ENCODE assay signal across 10 cellular contexts in genomic region chr20:47348539-47349142, GRCh38. TPM values are rescaled to one million over a fixed set of nuclear protein-coding genes. Genes with fewer than 3 reads are reported as not detected.
DNase-seq lines count a peak whose midpoint lies in the region; ATAC-seq and TF ChIP-seq lines count a peak whose summit lies in the region.
"Had no signal": no experiment of that assay in that cellular context is flagged by ENCODE, and none has a peak within 500 bp of the region (broad histone marks: within the 10 kb centered on the region; RNA-seq: fewer than 3 reads in every experiment).

No MANE protein-coding gene starts in this region.

- H3K9me3 Mint-ChIP-seq in naive B cell (no peaks in the 10 kb centered on the region), endothelial cell (ENCODE audit: unreplicated experiment) (no peaks in the 10 kb centered on the region)
- H3K9me3 Mint-ChIP-seq: activated naive CD8-positive, alpha-beta T cell treated with anti-CD3 and anti-CD28 coated beads, Interleukin-2, amount 10 ng/mL, durations not matched to agents 7 days and 5 days had no signal

- DNase-seq in heart right ventricle (no peak), Right ventricle myocardium superior (no peak), naive B cell (no peak), endothelial cell (ENCODE audit: low spot score) (no peak)
- DNase-seq in stimulated activated CD4-positive, alpha-beta T cell treated with anti-CD3 and anti-CD28 coated beads, Interleukin-4, amount 100 ng/mL, for 24 hours: no peak
- DNase-seq: activated naive CD8-positive, alpha-beta T cell treated with anti-CD3 and anti-CD28 coated beads, Interleukin-2, amount 10 ng/mL, durations not matched to agents 7 days and 5 days; NCI-H1092 treated with DMSO at 0.1 percent for 48 hours had no signal

- H3K36me3 ChIP-seq in heart right ventricle (peaks cover 0 to 34% (median 0%) of the 10 kb centered on the region in 9 donors), esophagus (ENCODE audit: control insufficient read depth in 2 of 2, insufficient read depth in 2 of 2, low read length in 1 of 2) (peaks cover 0 to 6% of the 10 kb centered on the region in 2 donors)

- ATAC-seq in heart right ventricle (peak in 3 of 8 donors; percentile 12 to 51 (median 15)), Right ventricle myocardium superior (ENCODE audit: poor library complexity) (no peak), naive B cell (ENCODE audit: low read depth in 2 of 2) (peak; percentile 18 to 22), GM19395 (IDR thresholded peaks at IDR 0.05; ENCODE audit: unreplicated experiment) (no peak), HG03432 (IDR thresholded peaks at IDR 0.05; ENCODE audit: unreplicated experiment) (no peak)

- no peaks in the 10 kb centered on the region for H3K27me3 Mint-ChIP-seq in naive B cell
- peaks cover 2% of the 10 kb centered on the region for H3K27me3 Mint-ChIP-seq in endothelial cell (ENCODE audit: unreplicated experiment)
- H3K27me3 Mint-ChIP-seq: activated naive CD8-positive, alpha-beta T cell treated with anti-CD3 and anti-CD28 coated beads, Interleukin-2, amount 10 ng/mL, durations not matched to agents 7 days and 5 days had no signal

- H3K4me3 Mint-ChIP-seq in naive B cell: no peak overlapping the region
- no peak overlapping the region for H3K4me3 Mint-ChIP-seq in endothelial cell (ENCODE audit: unreplicated experiment)
- H3K4me3 Mint-ChIP-seq: activated naive CD8-positive, alpha-beta T cell treated with anti-CD3 and anti-CD28 coated beads, Interleukin-2, amount 10 ng/mL, durations not matched to agents 7 days and 5 days had no signal

- H3K4me1 ChIP-seq in heart right ventricle: peaks cover 18 to 71% (median 65%) of the 10 kb centered on the region in 9 donors
- H3K4me1 ChIP-seq in esophagus (ENCODE audit: control insufficient read depth in 2 of 2, insufficient read depth in 2 of 2, low read length in 1 of 2): peaks cover 5 to 8% of the 10 kb centered on the region in 2 donors

- TF ChIP-seq CTCF in heart right ventricle (IDR thresholded peaks at IDR 0.05) (no peak), endothelial cell (IDR thresholded peaks at IDR 0.05; ENCODE audit: unreplicated experiment) (no peak)

- H3K27ac Mint-ChIP-seq in naive B cell (no peak overlapping the region), endothelial cell (ENCODE audit: unreplicated experiment) (no peak overlapping the region)
- H3K27ac Mint-ChIP-seq: activated naive CD8-positive, alpha-beta T cell treated with anti-CD3 and anti-CD28 coated beads, Interleukin-2, amount 10 ng/mL, durations not matched to agents 7 days and 5 days had no signal

- 34 to 43% methylated on average over 8 of the region's 8 CpGs for WGBS in heart right ventricle, 2 donors
- 76 to 80% methylated on average over 8 of the region's 8 CpGs for WGBS in esophagus, 2 donors

- peak overlapping the region; percentile 34 to 99 (median 98) for H3K27ac ChIP-seq in heart right ventricle
- peak overlapping the region; percentile 45 to 66 for H3K27ac ChIP-seq in esophagus (ENCODE audit: low read depth in 2 of 2, low read length in 1 of 2)

- H3K9me3 ChIP-seq in heart right ventricle (no peaks in the 10 kb centered on the region), esophagus (ENCODE audit: control insufficient read depth in 2 of 2, insufficient read depth in 1 of 2, low read depth in 1 of 2, low read length in 1 of 2) (no peaks in the 10 kb centered on the region)

- peaks cover 8 to 13% of the 10 kb centered on the region in 2 donors for H3K36me3 Mint-ChIP-seq in naive B cell
- peaks cover 29% of the 10 kb centered on the region for H3K36me3 Mint-ChIP-seq in endothelial cell (ENCODE audit: low read depth, unreplicated experiment)

- intact Hi-C loops in heart right ventricle (cut with DNase I) (no loop called here), Right ventricle myocardium superior (cut with DNase I) (no loop called here)

- peaks cover 8 to 41% (median 14%) of the 10 kb centered on the region in 3 donors for H3K4me1 Mint-ChIP-seq in naive B cell
- H3K4me1 Mint-ChIP-seq in endothelial cell (ENCODE audit: unreplicated experiment): peaks cover 6% of the 10 kb centered on the region

- H3K4me3 ChIP-seq in heart right ventricle (no peak overlapping the region), esophagus (ENCODE audit: low read depth in 1 of 2, low read length in 2 of 2) (no peak overlapping the region)

- no peaks in the 10 kb centered on the region for H3K27me3 ChIP-seq in heart right ventricle
- H3K27me3 ChIP-seq in esophagus (ENCODE audit: control insufficient read depth in 1 of 2, insufficient read depth in 2 of 2, low read length in 2 of 2): no peaks in the 10 kb centered on the region

RNA-seq across cellular contexts. Expression of gene ZMYND8, which starts 7.9 kb away (rescaled TPM):
- total RNA-seq in heart right ventricle: 10 to 100 TPM; 22.0 to 39.0 (median 29.0) TPM
- 10 to 100 TPM in 1 of 2 donors, 1 to 10 TPM in 1; 6.4 to 22.5 TPM for polyA plus RNA-seq in heart right ventricle
- total RNA-seq in Right ventricle myocardium superior: 37.7 TPM
- polyA plus RNA-seq in esophagus: 10 to 100 TPM in 1 of 2 donors, 1 to 10 TPM in 1; 8.8 to 18.7 TPM
- polyA plus RNA-seq in naive B cell (ENCODE audit: low read depth in 6 of 6): 10 to 100 TPM in 4 of 6 donors, 1 to 10 TPM in 2; 2.7 to 22.7 (median 12.1) TPM
- 109 TPM for total RNA-seq in endothelial cell (ENCODE audit: unreplicated experiment)

Comparison
In these comparisons a context has a peak if more than half of its experiments do, and no peak if none do; other contexts are left out.
1. ATAC-seq: peak in naive B cell (2 of 2); none in Right ventricle myocardium superior (single experiment), GM19395 (single experiment) and HG03432 (single experiment).